ENCODE assay signal across 13 cellular contexts in genomic region chr1:227898502-227899140, GRCh38. TPM values are rescaled to one million over a fixed set of nuclear protein-coding genes. Genes with fewer than 3 reads are reported as not detected.
DNase-seq lines count a peak whose midpoint lies in the region; ATAC-seq and TF ChIP-seq lines count a peak whose summit lies in the region.
"Had no signal": no experiment of that assay in that cellular context is flagged by ENCODE, and none has a peak within 500 bp of the region (broad histone marks: within the 10 kb centered on the region; RNA-seq: fewer than 3 reads in every experiment).

No MANE protein-coding gene starts in this region.

- no peak overlapping the region for H3K4me3 Mint-ChIP-seq in T-helper 17 cell
- H3K4me3 Mint-ChIP-seq: activated naive CD4-positive, alpha-beta T cell treated with anti-CD3 and anti-CD28 coated beads, Interleukin-2, amount 50 U/mL, for 24 hours had no signal

- 74 to 82% (median 81%) methylated on average over 10 to 12 of the region's 12 CpGs for WGBS in heart left ventricle, 4 donors

- no peak overlapping the region for H3K27ac Mint-ChIP-seq in T-helper 17 cell
- H3K27ac Mint-ChIP-seq: activated naive CD4-positive, alpha-beta T cell treated with anti-CD3 and anti-CD28 coated beads, Interleukin-2, amount 50 U/mL, for 24 hours had no signal

- H3K9me3 ChIP-seq in T-helper 17 cell (ENCODE audit: control insufficient read depth, low read length, poor library complexity, severe bottlenecking): no peaks in the 10 kb centered on the region
- H3K9me3 ChIP-seq in heart left ventricle: no peaks in the 10 kb centered on the region
- H3K9me3 ChIP-seq: upper lobe of left lung had no signal

- no peak overlapping the region for H3K27ac ChIP-seq in heart left ventricle
- H3K27ac ChIP-seq: epithelial cell of prostate, upper lobe of left lung had no signal

- H3K36me3 Mint-ChIP-seq in T-helper 17 cell (ENCODE audit: low read depth): no peaks in the 10 kb centered on the region
- H3K36me3 Mint-ChIP-seq: activated naive CD4-positive, alpha-beta T cell treated with anti-CD3 and anti-CD28 coated beads, Interleukin-2, amount 50 U/mL, for 24 hours had no signal

- peaks cover 26% of the 10 kb centered on the region for H3K4me1 Mint-ChIP-seq in T-helper 17 cell
- H3K4me1 Mint-ChIP-seq: activated naive CD4-positive, alpha-beta T cell treated with anti-CD3 and anti-CD28 coated beads, Interleukin-2, amount 50 U/mL, for 24 hours had no signal

- no peaks in the 10 kb centered on the region for H3K27me3 ChIP-seq in heart left ventricle
- H3K27me3 ChIP-seq: upper lobe of left lung had no signal

- DNase-seq in activated CD8-positive, alpha-beta memory T cell treated with anti-CD3 and anti-CD28 coated beads for 24 hours: peak; percentile 55
- no peak for DNase-seq in activated CD8-positive, alpha-beta memory T cell treated with anti-CD3 and anti-CD28 coated beads, Interleukin-2, amount 50 U/mL, for 4 hours
- DNase-seq in T-helper 17 cell (peak; percentile 2 to 5 (median 3)), heart left ventricle (peak; percentile 4 to 41 (median 13)), sciatic nerve (ENCODE audit: low spot score) (peak; percentile 41), NCI-H82 (lab: John Stamatoyannopoulos, UW) (no peak), OCI-M1 (lab: John Stamatoyannopoulos, UW) (no peak)
- DNase-seq: activated CD4-positive, CD25-positive, alpha-beta regulatory T cell; DMS153 had no signal

- H3K4me1 ChIP-seq in heart left ventricle: peaks cover 0 to 7% (median 0%) of the 10 kb centered on the region in 12 donors
- H3K4me1 ChIP-seq: upper lobe of left lung had no signal

- ATAC-seq in T-helper 17 cell (no peak), heart left ventricle (no peak), sciatic nerve (no peak), GM19455 (IDR thresholded peaks at IDR 0.05; ENCODE audit: unreplicated experiment) (no peak)

- no peaks in the 10 kb centered on the region for H3K36me3 ChIP-seq in heart left ventricle
- H3K36me3 ChIP-seq: upper lobe of left lung had no signal

- no peak for TF ChIP-seq POLR2A in heart left ventricle (IDR thresholded peaks at IDR 0.05)

- H3K4me3 ChIP-seq in heart left ventricle: no peak overlapping the region
- H3K4me3 ChIP-seq: upper lobe of left lung had no signal

- H3K27me3 Mint-ChIP-seq in T-helper 17 cell: no peaks in the 10 kb centered on the region
- H3K27me3 Mint-ChIP-seq: activated naive CD4-positive, alpha-beta T cell treated with anti-CD3 and anti-CD28 coated beads, Interleukin-2, amount 50 U/mL, for 24 hours had no signal

- no peak for TF ChIP-seq CTCF in heart left ventricle (IDR thresholded peaks at IDR 0.05)

- intact Hi-C loops in heart left ventricle (cut with DNase I): no loop called here
- intact Hi-C loops in sciatic nerve (cut with DNase I): no loop called here

RNA-seq across cellular contexts. Expression of gene WNT9A, which starts 49.1 kb away (rescaled TPM):
- under 1 TPM; 0.10 to 0.18 TPM for total RNA-seq in T-helper 17 cell
- total RNA-seq in heart left ventricle: 10 to 100 TPM in 4 of 9 donors, 1 to 10 TPM in 4, under 1 TPM in 1; 0.54 to 29.8 (median 2.5) TPM
- 1 to 10 TPM in 1 of 2 donors, under 1 TPM in 1; 0.54 to 1.3 TPM for polyA plus RNA-seq in heart left ventricle
- total RNA-seq in sciatic nerve: 11.4 TPM

Comparison
In these comparisons a context has a peak if more than half of its experiments do, and no peak if none do; other contexts are left out.
1. DNase-seq: peak in activated CD8-positive, alpha-beta memory T cell treated with anti-CD3 and anti-CD28 coated beads for 24 hours (single experiment), T-helper 17 cell (3 of 3), heart left ventricle (5 of 5) and sciatic nerve (single experiment); none in activated CD8-positive, alpha-beta memory T cell treated with anti-CD3 and anti-CD28 coated beads, Interleukin-2, amount 50 U/mL, for 4 hours (single experiment), NCI-H82 (single experiment) and OCI-M1 (single experiment).